ENCODE assay signal across 39 cellular contexts in the genomic region with DNA sequence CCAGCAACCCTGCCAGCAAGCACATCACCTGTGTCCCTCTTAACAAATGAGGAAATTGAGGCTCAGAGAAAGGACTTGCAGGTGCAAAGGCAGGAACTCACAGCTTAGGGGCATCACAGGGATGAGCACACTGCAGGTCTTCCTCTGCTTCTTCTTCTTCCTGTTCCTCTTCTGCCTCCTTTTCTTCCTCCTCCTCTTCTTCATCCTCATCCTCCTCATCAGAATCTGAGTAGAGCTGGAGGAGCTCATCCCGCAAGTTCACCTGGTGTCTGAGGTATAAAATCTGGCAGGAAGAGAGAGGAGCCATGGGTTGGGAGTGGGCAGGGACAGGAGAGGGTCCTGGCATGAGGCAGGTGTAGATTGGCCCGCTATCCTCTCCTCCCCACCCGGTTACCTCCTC. TPM values are rescaled to one million over a fixed set of nuclear protein-coding genes. Genes with fewer than 3 reads are reported as not detected.
"Had no signal": no experiment of that assay in that cellular context is flagged by ENCODE, and none has a peak within 500 bp of the region (broad histone marks: within the 10 kb centered on the region; RNA-seq: fewer than 3 reads in every experiment).

No MANE protein-coding gene starts in this region.

- H3K4me1 ChIP-seq: foreskin keratinocyte had no signal

- DNase-seq: dermis blood vessel endothelial cell; effector memory CD4-positive, alpha-beta T cell; foreskin keratinocyte; glutamatergic neuron; heart right ventricle; hippocampal formation; left cardiac atrium; mesendoderm; midbrain; naive thymus-derived CD8-positive, alpha-beta T cell; nephron progenitor cell; occipital lobe; ovary; posterior cingulate gyrus; psoas muscle; sigmoid colon; stimulated activated CD4-positive, alpha-beta T cell treated with anti-CD3 and anti-CD28 coated beads, Interleukin-2, amount 100 ng/mL, for 24 hours; stimulated activated CD4-positive, alpha-beta T cell treated with anti-CD3 and anti-CD28 coated beads, Interleukin-4, amount 100 ng/mL, for 24 hours; stimulated activated naive CD8-positive, alpha-beta T cell treated with anti-CD3 and anti-CD28 coated beads, Interleukin-15, Interleukin-2, amounts not matched to agents 100 U/mL and 50 U/mL, for 24 hours; substantia nigra; testis; tibial artery; upper lobe of left lung had no signal

- H3K36me3 ChIP-seq: esophagus muscularis mucosa, heart right ventricle, left lung, ovary, sigmoid colon, tibial artery, upper lobe of left lung, vagina had no signal

- H3K9me3 ChIP-seq: esophagus muscularis mucosa, heart right ventricle, left lung, ovary, psoas muscle, sigmoid colon, testis, tibial artery, upper lobe of left lung, vagina had no signal

- H3K27me3 ChIP-seq: ovary, testis, vagina had no signal

- H3K4me3 ChIP-seq: coronary artery, esophagus muscularis mucosa, heart right ventricle, left lung, ovary, psoas muscle, sigmoid colon, testis, tibial artery, upper lobe of left lung, vagina had no signal

- H3K27ac ChIP-seq: coronary artery, esophagus muscularis mucosa, foreskin keratinocyte, heart right ventricle, left lung, ovary, psoas muscle, sigmoid colon, testis, tibial artery, upper lobe of left lung, vagina had no signal

- FAIRE-seq: endothelial cell of umbilical vein, islet of Langerhans had no signal

RNA-seq across cellular contexts. Expression of a gene that starts 2.6 kb away (rescaled TPM):
- total RNA-seq: left cardiac atrium, myocyte, right cardiac atrium, skeletal muscle tissue had no signal
- polyA plus RNA-seq: naive thymus-derived CD8-positive, alpha-beta T cell had no signal

RNA-seq across cellular contexts. Expression of a gene that starts 19.7 kb away (rescaled TPM):
- total RNA-seq: dermis blood vessel endothelial cell; endothelial cell of umbilical vein; epithelial cell of proximal tubule; esophagus muscularis mucosa; fibroblast of lung; heart right ventricle; kidney epithelial cell; left cardiac atrium; left lung; lower leg skin; lung microvascular endothelial cell; mucosa of gallbladder; myocyte; naive thymus-derived CD8-positive, alpha-beta T cell; occipital lobe; ovary; psoas muscle; renal cortical epithelial cell; right cardiac atrium; sigmoid colon; skeletal muscle tissue; testis; upper lobe of left lung; vagina had no signal
- polyA plus RNA-seq: endothelial cell of umbilical vein; fibroblast of lung; heart right ventricle; naive thymus-derived CD8-positive, alpha-beta T cell; ovary; psoas muscle; right cardiac atrium; sigmoid colon had no signal
